1 cellular context compared by ENCODE assay signal in the genomic region with DNA sequence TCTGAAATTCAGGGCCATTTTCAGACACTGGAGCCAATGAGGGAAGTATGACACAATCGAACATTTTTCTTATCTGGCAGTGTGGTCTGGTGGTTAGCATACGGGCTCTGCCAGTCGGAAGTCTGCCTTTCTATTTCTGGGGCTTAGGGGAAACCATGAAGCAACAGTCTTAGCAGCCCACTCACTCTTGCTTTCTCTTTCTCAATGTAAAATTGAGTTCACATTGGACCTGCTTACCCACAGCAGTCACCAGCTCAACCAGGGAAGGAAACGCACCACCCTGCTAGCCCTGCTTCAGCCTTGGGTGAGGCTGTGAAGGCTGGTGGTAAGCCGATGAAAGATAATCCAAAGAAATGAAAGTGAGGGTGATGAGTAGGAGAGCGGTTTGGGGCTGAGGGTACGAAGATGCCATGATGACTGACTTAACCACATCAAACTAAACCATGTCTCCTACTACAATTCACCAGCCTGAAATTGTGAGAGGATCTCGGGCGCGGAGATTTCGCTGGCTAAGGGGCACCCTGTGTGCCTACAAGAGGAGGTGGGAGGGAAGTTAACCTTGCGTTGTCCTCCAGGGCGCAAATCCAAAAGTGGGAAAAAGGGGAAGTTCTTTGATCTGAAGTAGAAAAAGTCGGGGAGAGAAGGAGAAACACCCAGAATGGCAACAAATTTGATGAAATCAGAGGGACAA.
A peak's percentile ranks its signal among the peaks of the same experiment; 100 is the strongest.
TF ChIP-seq lines count a peak whose summit lies in the region.

No MANE protein-coding gene starts in this region.

TF ChIP-seq in K562, 482 proteins besides CTCF, POLR2A, EP300 and RAD21 (continued from another document and continues in another):
- no peak for TF ChIP-seq NR2C2 (CRISPR knock-in tag; IDR thresholded peaks at IDR 0.05)
- 0 out of 2 replicates have a peak, but pooled peaks have one; percentile 0 for TF ChIP-seq NR2C2 (tag; IDR thresholded peaks at IDR 0.05)
- 0 out of 2 replicates have a peak, but pooled peaks have one; percentile 59 for TF ChIP-seq GATAD2A (IDR thresholded peaks at IDR 0.05)
- no peak for TF ChIP-seq RBM25 (IDR thresholded peaks at IDR 0.05; ENCODE audit: low read depth, low read length, severe bottlenecking)
- TF ChIP-seq, protein P1, sequence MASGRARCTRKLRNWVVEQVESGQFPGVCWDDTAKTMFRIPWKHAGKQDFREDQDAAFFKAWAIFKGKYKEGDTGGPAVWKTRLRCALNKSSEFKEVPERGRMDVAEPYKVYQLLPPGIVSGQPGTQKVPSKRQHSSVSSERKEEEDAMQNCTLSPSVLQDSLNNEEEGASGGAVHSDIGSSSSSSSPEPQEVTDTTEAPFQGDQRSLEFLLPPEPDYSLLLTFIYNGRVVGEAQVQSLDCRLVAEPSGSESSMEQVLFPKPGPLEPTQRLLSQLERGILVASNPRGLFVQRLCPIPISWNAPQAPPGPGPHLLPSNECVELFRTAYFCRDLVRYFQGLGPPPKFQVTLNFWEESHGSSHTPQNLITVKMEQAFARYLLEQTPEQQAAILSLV (tag; IDR thresholded peaks at IDR 0.05): peak; percentile 64; the same call in 1 of the 2 replicates
- TF ChIP-seq MXI1 (IDR thresholded peaks at IDR 0.05; ENCODE audit: low read depth, low read length): no peak
- peak; percentile 83 for TF ChIP-seq SPI1 (IDR thresholded peaks at IDR 0.05; ENCODE audit: borderline replicate concordance, low read depth, low read length)
- peak; percentile 30; the same call in 1 of the 2 replicates for TF ChIP-seq NFRKB (IDR thresholded peaks at IDR 0.05; ENCODE audit: low read depth)
- TF ChIP-seq, protein P2, sequence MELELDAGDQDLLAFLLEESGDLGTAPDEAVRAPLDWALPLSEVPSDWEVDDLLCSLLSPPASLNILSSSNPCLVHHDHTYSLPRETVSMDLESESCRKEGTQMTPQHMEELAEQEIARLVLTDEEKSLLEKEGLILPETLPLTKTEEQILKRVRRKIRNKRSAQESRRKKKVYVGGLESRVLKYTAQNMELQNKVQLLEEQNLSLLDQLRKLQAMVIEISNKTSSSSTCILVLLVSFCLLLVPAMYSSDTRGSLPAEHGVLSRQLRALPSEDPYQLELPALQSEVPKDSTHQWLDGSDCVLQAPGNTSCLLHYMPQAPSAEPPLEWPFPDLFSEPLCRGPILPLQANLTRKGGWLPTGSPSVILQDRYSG (tag; conservative IDR thresholded peaks at IDR 0.05; ENCODE audit: low read depth): 0 out of 2 replicates have a peak, but pooled peaks have one; percentile 45
- TF ChIP-seq OTX1 (CRISPR knock-in tag; IDR thresholded peaks at IDR 0.05): peak; percentile 66; the same call in 1 of the 2 replicates
- TF ChIP-seq, protein P3, sequence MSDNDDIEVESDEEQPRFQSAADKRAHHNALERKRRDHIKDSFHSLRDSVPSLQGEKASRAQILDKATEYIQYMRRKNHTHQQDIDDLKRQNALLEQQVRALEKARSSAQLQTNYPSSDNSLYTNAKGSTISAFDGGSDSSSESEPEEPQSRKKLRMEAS (CRISPR knock-in tag; IDR thresholded peaks at IDR 0.05): no peak
- TF ChIP-seq GATA2 (CRISPR knock-in tag; IDR thresholded peaks at IDR 0.05): peak; percentile 63; the same call in 1 of the 2 replicates
- TF ChIP-seq RBBP5 (IDR thresholded peaks at IDR 0.05; ENCODE audit: borderline replicate concordance, insufficient read depth, low read length, poor library complexity, severe bottlenecking): peak; percentile 24
- TF ChIP-seq, protein P4, sequence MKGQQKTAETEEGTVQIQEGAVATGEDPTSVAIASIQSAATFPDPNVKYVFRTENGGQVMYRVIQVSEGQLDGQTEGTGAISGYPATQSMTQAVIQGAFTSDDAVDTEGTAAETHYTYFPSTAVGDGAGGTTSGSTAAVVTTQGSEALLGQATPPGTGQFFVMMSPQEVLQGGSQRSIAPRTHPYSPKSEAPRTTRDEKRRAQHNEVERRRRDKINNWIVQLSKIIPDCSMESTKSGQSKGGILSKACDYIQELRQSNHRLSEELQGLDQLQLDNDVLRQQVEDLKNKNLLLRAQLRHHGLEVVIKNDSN (CRISPR knock-in tag; IDR thresholded peaks at IDR 0.05): no peak
- no peak for TF ChIP-seq WHSC1 (IDR thresholded peaks at IDR 0.05; ENCODE audit: low read length)
- TF ChIP-seq STAT5A (IDR thresholded peaks at IDR 0.05; ENCODE audit: borderline replicate concordance, low read length): no peak
- TF ChIP-seq, protein P5, sequence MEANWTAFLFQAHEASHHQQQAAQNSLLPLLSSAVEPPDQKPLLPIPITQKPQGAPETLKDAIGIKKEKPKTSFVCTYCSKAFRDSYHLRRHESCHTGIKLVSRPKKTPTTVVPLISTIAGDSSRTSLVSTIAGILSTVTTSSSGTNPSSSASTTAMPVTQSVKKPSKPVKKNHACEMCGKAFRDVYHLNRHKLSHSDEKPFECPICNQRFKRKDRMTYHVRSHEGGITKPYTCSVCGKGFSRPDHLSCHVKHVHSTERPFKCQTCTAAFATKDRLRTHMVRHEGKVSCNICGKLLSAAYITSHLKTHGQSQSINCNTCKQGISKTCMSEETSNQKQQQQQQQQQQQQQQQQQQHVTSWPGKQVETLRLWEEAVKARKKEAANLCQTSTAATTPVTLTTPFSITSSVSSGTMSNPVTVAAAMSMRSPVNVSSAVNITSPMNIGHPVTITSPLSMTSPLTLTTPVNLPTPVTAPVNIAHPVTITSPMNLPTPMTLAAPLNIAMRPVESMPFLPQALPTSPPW (CRISPR knock-in tag; IDR thresholded peaks at IDR 0.05): no peak
- peak; percentile 85 for TF ChIP-seq ESRRA (IDR thresholded peaks at IDR 0.05; ENCODE audit: borderline replicate concordance, low read depth)
- TF ChIP-seq NR2C1 (IDR thresholded peaks at IDR 0.05): no peak
- no peak for TF ChIP-seq NR2C1 (tag; IDR thresholded peaks at IDR 0.05)
- TF ChIP-seq, protein P6, sequence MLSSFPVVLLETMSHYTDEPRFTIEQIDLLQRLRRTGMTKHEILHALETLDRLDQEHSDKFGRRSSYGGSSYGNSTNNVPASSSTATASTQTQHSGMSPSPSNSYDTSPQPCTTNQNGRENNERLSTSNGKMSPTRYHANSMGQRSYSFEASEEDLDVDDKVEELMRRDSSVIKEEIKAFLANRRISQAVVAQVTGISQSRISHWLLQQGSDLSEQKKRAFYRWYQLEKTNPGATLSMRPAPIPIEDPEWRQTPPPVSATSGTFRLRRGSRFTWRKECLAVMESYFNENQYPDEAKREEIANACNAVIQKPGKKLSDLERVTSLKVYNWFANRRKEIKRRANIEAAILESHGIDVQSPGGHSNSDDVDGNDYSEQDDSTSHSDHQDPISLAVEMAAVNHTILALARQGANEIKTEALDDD (IDR thresholded peaks at IDR 0.05): peak; percentile 69; the same call in 1 of the 2 replicates
- TF ChIP-seq GATAD2B (IDR thresholded peaks at IDR 0.05; ENCODE audit: borderline replicate concordance): no peak
- TF ChIP-seq, protein P7, sequence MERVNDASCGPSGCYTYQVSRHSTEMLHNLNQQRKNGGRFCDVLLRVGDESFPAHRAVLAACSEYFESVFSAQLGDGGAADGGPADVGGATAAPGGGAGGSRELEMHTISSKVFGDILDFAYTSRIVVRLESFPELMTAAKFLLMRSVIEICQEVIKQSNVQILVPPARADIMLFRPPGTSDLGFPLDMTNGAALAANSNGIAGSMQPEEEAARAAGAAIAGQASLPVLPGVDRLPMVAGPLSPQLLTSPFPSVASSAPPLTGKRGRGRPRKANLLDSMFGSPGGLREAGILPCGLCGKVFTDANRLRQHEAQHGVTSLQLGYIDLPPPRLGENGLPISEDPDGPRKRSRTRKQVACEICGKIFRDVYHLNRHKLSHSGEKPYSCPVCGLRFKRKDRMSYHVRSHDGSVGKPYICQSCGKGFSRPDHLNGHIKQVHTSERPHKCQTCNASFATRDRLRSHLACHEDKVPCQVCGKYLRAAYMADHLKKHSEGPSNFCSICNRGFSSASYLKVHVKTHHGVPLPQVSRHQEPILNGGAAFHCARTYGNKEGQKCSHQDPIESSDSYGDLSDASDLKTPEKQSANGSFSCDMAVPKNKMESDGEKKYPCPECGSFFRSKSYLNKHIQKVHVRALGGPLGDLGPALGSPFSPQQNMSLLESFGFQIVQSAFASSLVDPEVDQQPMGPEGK (CRISPR knock-in tag; IDR thresholded peaks at IDR 0.05; ENCODE audit: borderline replicate concordance): no peak
- peak; percentile 42; the same call in 1 of the 2 replicates for TF ChIP-seq ZNF586 (CRISPR knock-in tag; conservative IDR thresholded peaks at IDR 0.05)
- peak; percentile 38; the same call in 1 of the 2 replicates for TF ChIP-seq GABPA (tag; conservative IDR thresholded peaks at IDR 0.05; ENCODE audit: low read depth)
- no peak for TF ChIP-seq MTF1 (CRISPR knock-in tag; IDR thresholded peaks at IDR 0.05; ENCODE audit: borderline replicate concordance)
- TF ChIP-seq, protein P8, sequence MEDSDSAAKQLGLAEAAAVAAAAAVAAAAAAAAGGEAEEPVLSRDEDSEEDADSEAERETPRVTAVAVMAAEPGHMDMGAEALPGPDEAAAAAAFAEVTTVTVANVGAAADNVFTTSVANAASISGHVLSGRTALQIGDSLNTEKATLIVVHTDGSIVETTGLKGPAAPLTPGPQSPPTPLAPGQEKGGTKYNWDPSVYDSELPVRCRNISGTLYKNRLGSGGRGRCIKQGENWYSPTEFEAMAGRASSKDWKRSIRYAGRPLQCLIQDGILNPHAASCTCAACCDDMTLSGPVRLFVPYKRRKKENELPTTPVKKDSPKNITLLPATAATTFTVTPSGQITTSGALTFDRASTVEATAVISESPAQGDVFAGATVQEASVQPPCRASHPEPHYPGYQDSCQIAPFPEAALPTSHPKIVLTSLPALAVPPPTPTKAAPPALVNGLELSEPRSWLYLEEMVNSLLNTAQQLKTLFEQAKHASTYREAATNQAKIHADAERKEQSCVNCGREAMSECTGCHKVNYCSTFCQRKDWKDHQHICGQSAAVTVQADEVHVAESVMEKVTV (CRISPR knock-in tag; IDR thresholded peaks at IDR 0.05): 0 out of 2 replicates have a peak, but pooled peaks have one; percentile 1
- TF ChIP-seq HDGF (IDR thresholded peaks at IDR 0.05): 0 out of 2 replicates have a peak, but pooled peaks have one; percentile 25
- TF ChIP-seq ZNF766 (CRISPR knock-in tag; conservative IDR thresholded peaks at IDR 0.05): no peak
- TF ChIP-seq PRMT5 (CRISPR knock-in tag; IDR thresholded peaks at IDR 0.05): no peak
- TF ChIP-seq, protein P9, sequence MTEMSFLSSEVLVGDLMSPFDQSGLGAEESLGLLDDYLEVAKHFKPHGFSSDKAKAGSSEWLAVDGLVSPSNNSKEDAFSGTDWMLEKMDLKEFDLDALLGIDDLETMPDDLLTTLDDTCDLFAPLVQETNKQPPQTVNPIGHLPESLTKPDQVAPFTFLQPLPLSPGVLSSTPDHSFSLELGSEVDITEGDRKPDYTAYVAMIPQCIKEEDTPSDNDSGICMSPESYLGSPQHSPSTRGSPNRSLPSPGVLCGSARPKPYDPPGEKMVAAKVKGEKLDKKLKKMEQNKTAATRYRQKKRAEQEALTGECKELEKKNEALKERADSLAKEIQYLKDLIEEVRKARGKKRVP (CRISPR knock-in tag; IDR thresholded peaks at IDR 0.05): peak; percentile 54
- TF ChIP-seq, protein P10, sequence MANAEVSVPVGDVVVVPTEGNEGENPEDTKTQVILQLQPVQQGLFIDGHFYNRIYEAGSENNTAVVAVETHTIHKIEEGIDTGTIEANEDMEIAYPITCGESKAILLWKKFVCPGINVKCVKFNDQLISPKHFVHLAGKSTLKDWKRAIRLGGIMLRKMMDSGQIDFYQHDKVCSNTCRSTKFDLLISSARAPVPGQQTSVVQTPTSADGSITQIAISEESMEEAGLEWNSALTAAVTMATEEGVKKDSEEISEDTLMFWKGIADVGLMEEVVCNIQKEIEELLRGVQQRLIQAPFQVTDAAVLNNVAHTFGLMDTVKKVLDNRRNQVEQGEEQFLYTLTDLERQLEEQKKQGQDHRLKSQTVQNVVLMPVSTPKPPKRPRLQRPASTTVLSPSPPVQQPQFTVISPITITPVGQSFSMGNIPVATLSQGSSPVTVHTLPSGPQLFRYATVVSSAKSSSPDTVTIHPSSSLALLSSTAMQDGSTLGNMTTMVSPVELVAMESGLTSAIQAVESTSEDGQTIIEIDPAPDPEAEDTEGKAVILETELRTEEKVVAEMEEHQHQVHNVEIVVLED (CRISPR knock-in tag; IDR thresholded peaks at IDR 0.05): no peak
- TF ChIP-seq, protein P11, sequence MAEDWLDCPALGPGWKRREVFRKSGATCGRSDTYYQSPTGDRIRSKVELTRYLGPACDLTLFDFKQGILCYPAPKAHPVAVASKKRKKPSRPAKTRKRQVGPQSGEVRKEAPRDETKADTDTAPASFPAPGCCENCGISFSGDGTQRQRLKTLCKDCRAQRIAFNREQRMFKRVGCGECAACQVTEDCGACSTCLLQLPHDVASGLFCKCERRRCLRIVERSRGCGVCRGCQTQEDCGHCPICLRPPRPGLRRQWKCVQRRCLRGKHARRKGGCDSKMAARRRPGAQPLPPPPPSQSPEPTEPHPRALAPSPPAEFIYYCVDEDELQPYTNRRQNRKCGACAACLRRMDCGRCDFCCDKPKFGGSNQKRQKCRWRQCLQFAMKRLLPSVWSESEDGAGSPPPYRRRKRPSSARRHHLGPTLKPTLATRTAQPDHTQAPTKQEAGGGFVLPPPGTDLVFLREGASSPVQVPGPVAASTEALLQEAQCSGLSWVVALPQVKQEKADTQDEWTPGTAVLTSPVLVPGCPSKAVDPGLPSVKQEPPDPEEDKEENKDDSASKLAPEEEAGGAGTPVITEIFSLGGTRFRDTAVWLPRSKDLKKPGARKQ (CRISPR knock-in tag; IDR thresholded peaks at IDR 0.05): no peak
- TF ChIP-seq, protein P12, sequence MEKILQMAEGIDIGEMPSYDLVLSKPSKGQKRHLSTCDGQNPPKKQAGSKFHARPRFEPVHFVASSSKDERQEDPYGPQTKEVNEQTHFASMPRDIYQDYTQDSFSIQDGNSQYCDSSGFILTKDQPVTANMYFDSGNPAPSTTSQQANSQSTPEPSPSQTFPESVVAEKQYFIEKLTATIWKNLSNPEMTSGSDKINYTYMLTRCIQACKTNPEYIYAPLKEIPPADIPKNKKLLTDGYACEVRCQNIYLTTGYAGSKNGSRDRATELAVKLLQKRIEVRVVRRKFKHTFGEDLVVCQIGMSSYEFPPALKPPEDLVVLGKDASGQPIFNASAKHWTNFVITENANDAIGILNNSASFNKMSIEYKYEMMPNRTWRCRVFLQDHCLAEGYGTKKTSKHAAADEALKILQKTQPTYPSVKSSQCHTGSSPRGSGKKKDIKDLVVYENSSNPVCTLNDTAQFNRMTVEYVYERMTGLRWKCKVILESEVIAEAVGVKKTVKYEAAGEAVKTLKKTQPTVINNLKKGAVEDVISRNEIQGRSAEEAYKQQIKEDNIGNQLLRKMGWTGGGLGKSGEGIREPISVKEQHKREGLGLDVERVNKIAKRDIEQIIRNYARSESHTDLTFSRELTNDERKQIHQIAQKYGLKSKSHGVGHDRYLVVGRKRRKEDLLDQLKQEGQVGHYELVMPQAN (IDR thresholded peaks at IDR 0.05; ENCODE audit: borderline replicate concordance): peak; percentile 22; the same call in 1 of the 2 replicates
- 0 out of 2 replicates have a peak, but pooled peaks have one; percentile 67 for TF ChIP-seq ZNF165 (CRISPR knock-in tag; IDR thresholded peaks at IDR 0.05; ENCODE audit: borderline replicate concordance)
- TF ChIP-seq ZNF124 (CRISPR knock-in tag; IDR thresholded peaks at IDR 0.05): no peak
- no peak for TF ChIP-seq ZFP36 (IDR thresholded peaks at IDR 0.05; ENCODE audit: low read depth, low read length, partially characterized antibody)
- TF ChIP-seq HDAC2 (IDR thresholded peaks at IDR 0.05): 0 out of 2 replicates have a peak, but pooled peaks have one; percentile 3
- no peak for TF ChIP-seq ZNF507 (tag; conservative IDR thresholded peaks at IDR 0.05)
- peak; percentile 35; the same call in 1 of the 2 replicates for TF ChIP-seq NFXL1 (CRISPR knock-in tag; IDR thresholded peaks at IDR 0.05)
- peak; percentile 74 for TF ChIP-seq ETV1 (tag; conservative IDR thresholded peaks at IDR 0.05; ENCODE audit: low read depth)
